ENCODE assay signal across 15 cellular contexts in the genomic region with DNA sequence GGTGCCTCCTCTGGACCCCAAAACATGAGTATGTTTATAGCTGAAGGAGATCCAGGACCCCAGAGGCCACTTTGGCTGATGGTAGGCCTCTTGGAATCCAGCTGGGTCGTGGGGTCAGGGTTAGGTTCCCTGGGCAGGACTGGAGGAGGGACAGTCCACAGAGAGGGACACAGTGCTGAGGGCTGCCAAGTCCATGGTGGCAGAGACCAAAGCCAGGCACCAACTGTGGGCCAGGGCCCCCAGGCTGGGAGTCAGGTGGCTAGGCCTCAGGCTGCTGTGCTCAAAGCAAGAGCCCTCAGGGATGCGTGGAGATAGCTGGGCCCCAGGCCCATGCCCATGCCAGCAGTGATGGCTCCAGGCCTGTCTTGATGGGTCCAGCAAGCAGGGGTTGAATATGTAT.
A peak's percentile ranks its signal among the peaks of the same experiment; 100 is the strongest.
DNase-seq lines count a peak whose midpoint lies in the region; ATAC-seq lines count a peak whose summit lies in the region.
"Had no signal": no experiment of that assay in that cellular context is flagged by ENCODE, and none has a peak within 500 bp of the region (broad histone marks: within the 10 kb centered on the region; RNA-seq: fewer than 3 reads in every experiment).

No MANE protein-coding gene starts in this region.

- H3K9me3 Mint-ChIP-seq in stimulated activated effector memory CD8-positive, alpha-beta T cell treated with anti-CD3 and anti-CD28 coated beads, Interleukin-12 subunit alpha, Interleukin-12 subunit beta, amount 100 ng/mL, for 72 hours: no peaks in the 10 kb centered on the region
- H3K9me3 Mint-ChIP-seq: CD4-positive, alpha-beta memory T cell; GM23338; H9 had no signal

- no peak overlapping the region for H3K4me3 ChIP-seq in BLaER1
- H3K4me3 ChIP-seq in BLaER1 treated with 17β-estradiol and CSF1 and Interleukin-3, amounts not matched to agents 10 nM and 100 nM: no peak overlapping the region
- H3K4me3 ChIP-seq: GM23338 had no signal

- peak; percentile 49 for DNase-seq in islet precursor cell
- no peak for DNase-seq in stimulated activated effector memory CD8-positive, alpha-beta T cell treated with anti-CD3 and anti-CD28 coated beads, Interleukin-12 subunit alpha, Interleukin-12 subunit beta, amount 100 ng/mL, for 72 hours (ENCODE audit: low spot score in 2 of 2)
- no peak for DNase-seq in C1 segment of cervical spinal cord (lab: John Stamatoyannopoulos, UW)
- DNase-seq in putamen (ENCODE audit: low spot score): no peak
- DNase-seq: Calu3; CD4-positive, alpha-beta memory T cell; COR-L47; DMS53; DMS79 treated with DMSO at 0.1 percent for 48 hours; GF-D8 had no signal

- H3K27me3 ChIP-seq in BLaER1: no peaks in the 10 kb centered on the region
- H3K27me3 ChIP-seq in BLaER1 treated with 17β-estradiol and CSF1 and Interleukin-3, amounts not matched to agents 10 nM and 100 nM: no peaks in the 10 kb centered on the region

- no peaks in the 10 kb centered on the region for H3K9me3 ChIP-seq in BLaER1
- no peaks in the 10 kb centered on the region for H3K9me3 ChIP-seq in BLaER1 treated with 17β-estradiol and CSF1 and Interleukin-3, amounts not matched to agents 10 nM and 100 nM (replicated peaks in 1 of 11)

- H3K4me1 Mint-ChIP-seq in stimulated activated effector memory CD8-positive, alpha-beta T cell treated with anti-CD3 and anti-CD28 coated beads, Interleukin-12 subunit alpha, Interleukin-12 subunit beta, amount 100 ng/mL, for 72 hours: peaks cover 24% of the 10 kb centered on the region

- H3K4me2 ChIP-seq in BLaER1: peak overlapping the region; percentile 99
- H3K4me2 ChIP-seq in BLaER1 treated with 17β-estradiol and CSF1 and Interleukin-3, amounts not matched to agents 10 nM and 100 nM: peak overlapping the region in 9 of 11 experiments; percentile 78 to 99 (median 96); a peak in 18 of 22 replicates
- H3K4me2 ChIP-seq: GM23338 had no signal

- peak overlapping the region; percentile 34 for H3K27ac Mint-ChIP-seq in stimulated activated effector memory CD8-positive, alpha-beta T cell treated with anti-CD3 and anti-CD28 coated beads, Interleukin-12 subunit alpha, Interleukin-12 subunit beta, amount 100 ng/mL, for 72 hours
- H3K27ac Mint-ChIP-seq: CD4-positive, alpha-beta memory T cell; GM23338; H9 had no signal

- no peak for ATAC-seq in stimulated activated effector memory CD8-positive, alpha-beta T cell treated with anti-CD3 and anti-CD28 coated beads, Interleukin-12 subunit alpha, Interleukin-12 subunit beta, amount 100 ng/mL, for 72 hours
- ATAC-seq: GM23338, HCT116 had no signal

- no peaks in the 10 kb centered on the region for H3K36me3 Mint-ChIP-seq in stimulated activated effector memory CD8-positive, alpha-beta T cell treated with anti-CD3 and anti-CD28 coated beads, Interleukin-12 subunit alpha, Interleukin-12 subunit beta, amount 100 ng/mL, for 72 hours
- H3K36me3 Mint-ChIP-seq: CD4-positive, alpha-beta memory T cell had no signal

- peaks cover 10% of the 10 kb centered on the region for H4K20me1 ChIP-seq in BLaER1
- H4K20me1 ChIP-seq in BLaER1 treated with 17β-estradiol and CSF1 and Interleukin-3, amounts not matched to agents 10 nM and 100 nM: peaks cover 0 to 8% (median 0%) of the 10 kb centered on the region in 11 experiments; a peak in 4 of 22 replicates

- no peaks in the 10 kb centered on the region for H3K36me3 ChIP-seq in BLaER1
- no peaks in the 10 kb centered on the region for H3K36me3 ChIP-seq in BLaER1 treated with 17β-estradiol and CSF1 and Interleukin-3, amounts not matched to agents 10 nM and 100 nM

- H3K9ac ChIP-seq in BLaER1: no peak overlapping the region
- 0 out of 22 replicates have a peak overlapping the region, but pooled peaks of 1 of the 11 experiments have one; percentile 13 for H3K9ac ChIP-seq in BLaER1 treated with 17β-estradiol and CSF1 and Interleukin-3, amounts not matched to agents 10 nM and 100 nM

- peaks cover 61% of the 10 kb centered on the region for H3K4me1 ChIP-seq in BLaER1
- peaks cover 20 to 61% (median 57%) of the 10 kb centered on the region in 10 experiments for H3K4me1 ChIP-seq in BLaER1 treated with 17β-estradiol and CSF1 and Interleukin-3, amounts not matched to agents 10 nM and 100 nM

- no peak overlapping the region for H3K27ac ChIP-seq in BLaER1
- H3K27ac ChIP-seq in BLaER1 treated with 17β-estradiol and CSF1 and Interleukin-3, amounts not matched to agents 10 nM and 100 nM: peak overlapping the region in 5 of 11 experiments; percentile 32 to 66 (median 42); a peak in 5 of 22 replicates

- H3K4me3 Mint-ChIP-seq in stimulated activated effector memory CD8-positive, alpha-beta T cell treated with anti-CD3 and anti-CD28 coated beads, Interleukin-12 subunit alpha, Interleukin-12 subunit beta, amount 100 ng/mL, for 72 hours: no peak overlapping the region
- H3K4me3 Mint-ChIP-seq: CD4-positive, alpha-beta memory T cell; GM23338; H9 had no signal
